ENCODE assay signal across 1 cellular context in the genomic region with DNA sequence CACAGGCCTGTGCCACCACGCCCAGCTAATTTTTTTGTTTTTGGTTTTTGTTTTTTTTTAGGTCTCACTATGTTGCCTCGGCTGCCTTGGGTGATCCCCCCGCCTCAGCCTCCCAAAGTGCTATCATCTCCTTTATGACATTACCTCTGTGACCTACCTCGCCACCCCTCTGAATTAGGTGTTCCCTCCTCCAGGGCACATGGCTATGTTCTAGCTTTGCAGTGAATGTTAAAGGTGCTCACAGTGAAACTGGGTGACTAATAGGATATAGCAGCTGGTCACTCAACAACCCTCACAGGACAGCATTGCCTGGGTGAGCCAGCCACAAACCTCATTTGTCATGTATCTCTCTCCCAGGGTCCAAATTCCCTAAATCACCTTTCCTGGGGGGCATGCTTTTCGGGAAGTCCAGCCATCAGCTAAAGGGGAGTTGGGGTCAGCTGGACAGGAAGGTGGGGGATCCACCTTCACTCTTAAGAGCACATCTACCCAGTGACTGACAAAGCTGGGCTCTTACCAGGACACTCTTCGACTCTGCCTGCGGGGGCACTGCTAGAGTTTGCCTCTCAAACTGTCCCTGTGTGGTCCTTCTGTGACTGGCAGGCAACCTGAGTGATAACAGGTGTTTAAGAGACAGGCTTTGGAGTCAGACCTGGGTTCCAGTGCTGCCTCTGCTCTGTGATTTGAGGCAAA.
TF ChIP-seq lines count a peak whose summit lies in the region.

No MANE protein-coding gene starts in this region.

TF ChIP-seq in SK-N-SH, 30 proteins besides CTCF, POLR2A, EP300 and RAD21 (continued from another document):
- no peak for TF ChIP-seq REST (IDR thresholded peaks at IDR 0.05; ENCODE audit: low read depth, low read length)
- TF ChIP-seq RFX5 (IDR thresholded peaks at IDR 0.05; ENCODE audit: low read length) = no peak
- no peak for TF ChIP-seq MXI1 (IDR thresholded peaks at IDR 0.05; ENCODE audit: low read depth, low read length)
- TF ChIP-seq, protein P1, sequence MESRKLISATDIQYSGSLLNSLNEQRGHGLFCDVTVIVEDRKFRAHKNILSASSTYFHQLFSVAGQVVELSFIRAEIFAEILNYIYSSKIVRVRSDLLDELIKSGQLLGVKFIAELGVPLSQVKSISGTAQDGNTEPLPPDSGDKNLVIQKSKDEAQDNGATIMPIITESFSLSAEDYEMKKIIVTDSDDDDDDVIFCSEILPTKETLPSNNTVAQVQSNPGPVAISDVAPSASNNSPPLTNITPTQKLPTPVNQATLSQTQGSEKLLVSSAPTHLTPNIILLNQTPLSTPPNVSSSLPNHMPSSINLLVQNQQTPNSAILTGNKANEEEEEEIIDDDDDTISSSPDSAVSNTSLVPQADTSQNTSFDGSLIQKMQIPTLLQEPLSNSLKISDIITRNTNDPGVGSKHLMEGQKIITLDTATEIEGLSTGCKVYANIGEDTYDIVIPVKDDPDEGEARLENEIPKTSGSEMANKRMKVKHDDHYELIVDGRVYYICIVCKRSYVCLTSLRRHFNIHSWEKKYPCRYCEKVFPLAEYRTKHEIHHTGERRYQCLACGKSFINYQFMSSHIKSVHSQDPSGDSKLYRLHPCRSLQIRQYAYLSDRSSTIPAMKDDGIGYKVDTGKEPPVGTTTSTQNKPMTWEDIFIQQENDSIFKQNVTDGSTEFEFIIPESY (IDR thresholded peaks at IDR 0.05; ENCODE audit: borderline replicate concordance, low read depth) = no peak
- TF ChIP-seq PBX3 (IDR thresholded peaks at IDR 0.05) = 0 out of 2 replicates have a peak, but pooled peaks have one; percentile 19
- TF ChIP-seq POLR2AphosphoS5 (IDR thresholded peaks at IDR 0.05; ENCODE audit: low read depth, low read length) = peak; percentile 5; the same call in 1 of the 2 replicates
